8 cellular contexts compared by ENCODE assay signal in genomic region chr1:206612129-206612876, GRCh38. TPM values are rescaled to one million over a fixed set of nuclear protein-coding genes. Genes with fewer than 3 reads are reported as not detected.
DNase-seq lines count a peak whose midpoint lies in the region; ATAC-seq and TF ChIP-seq lines count a peak whose summit lies in the region.

Gene EIF2D (minus strand): TSS chr1:206612465. CDS start chr1:206612342, 123 bp downstream.

- H3K36me3 ChIP-seq in SU-DHL-6 (ENCODE audit: low read length) (no peaks in the 10 kb centered on the region), ovary (no peaks in the 10 kb centered on the region), thymus (ENCODE audit: control insufficient read depth, insufficient read depth) (peaks cover 4% of the 10 kb centered on the region)

- H3K27ac ChIP-seq in SU-DHL-6 (ENCODE audit: low read depth, low read length) (0 out of 2 replicates have a peak within 1 kb of the TSS, but pooled peaks have one; percentile 15), ovary (peak within 1 kb of the TSS; percentile 47 to 61), thymus (ENCODE audit: low read depth) (peak within 1 kb of the TSS; percentile 87)

- peak; percentile 90 for ATAC-seq in HG02678 (IDR thresholded peaks at IDR 0.05; ENCODE audit: unreplicated experiment)

- peak within 1 kb of the TSS; percentile 98 for H3K4me3 ChIP-seq in GM12865 (ENCODE audit: low read depth, low read length)
- H3K4me3 ChIP-seq in SU-DHL-6 (ENCODE audit: insufficient read depth, low read length, poor library complexity, severe bottlenecking), result peak within 1 kb of the TSS; percentile 92
- peak within 1 kb of the TSS; percentile 67 for H3K4me3 ChIP-seq in ovary
- H3K4me3 ChIP-seq in thymus (ENCODE audit: low read length), result peak within 1 kb of the TSS; percentile 86

- H3K4me1 Mint-ChIP-seq in activated naive CD8-positive, alpha-beta T cell treated with anti-CD3 and anti-CD28 coated beads for 36 hours, result peaks cover 38% of the 10 kb centered on the region
- peaks cover 5% of the 10 kb centered on the region for H3K4me1 Mint-ChIP-seq in glutamatergic neuron (ENCODE audit: low read depth, unreplicated experiment)

- peak; percentile 96 for DNase-seq in GM12865 (ENCODE audit: low read depth)
- DNase-seq in NCI-H1417 (lab: John Stamatoyannopoulos, UW), result peak; percentile 92 to 99 (median 96)
- DNase-seq in activated naive CD8-positive, alpha-beta T cell treated with anti-CD3 and anti-CD28 coated beads for 36 hours, result peak; percentile 96
- peak; percentile 97 for DNase-seq in glutamatergic neuron
- peak; percentile 95 to 98 (median 96) for DNase-seq in ovary

- H3K4me1 ChIP-seq in ovary (ENCODE audit: insufficient read depth) (peaks cover 2% of the 10 kb centered on the region), thymus (ENCODE audit: control insufficient read depth, insufficient read depth, low read length) (peaks cover 6% of the 10 kb centered on the region)

- H3K27ac Mint-ChIP-seq in activated naive CD8-positive, alpha-beta T cell treated with anti-CD3 and anti-CD28 coated beads for 36 hours, result peak within 1 kb of the TSS; percentile 92
- peak within 1 kb of the TSS; percentile 96 for H3K27ac Mint-ChIP-seq in glutamatergic neuron (ENCODE audit: unreplicated experiment)

- no peaks in the 10 kb centered on the region for H3K9me3 ChIP-seq in SU-DHL-6 (ENCODE audit: insufficient read depth, low read length)
- H3K9me3 ChIP-seq in ovary, result no peaks in the 10 kb centered on the region
- no peaks in the 10 kb centered on the region for H3K9me3 ChIP-seq in thymus (ENCODE audit: control insufficient read depth)

- peaks cover 44% of the 10 kb centered on the region for H3K36me3 Mint-ChIP-seq in activated naive CD8-positive, alpha-beta T cell treated with anti-CD3 and anti-CD28 coated beads for 36 hours
- H3K36me3 Mint-ChIP-seq in glutamatergic neuron (ENCODE audit: unreplicated experiment), result no peaks in the 10 kb centered on the region

- peak within 1 kb of the TSS; percentile 96 for H3K4me3 Mint-ChIP-seq in activated naive CD8-positive, alpha-beta T cell treated with anti-CD3 and anti-CD28 coated beads for 36 hours
- H3K4me3 Mint-ChIP-seq in glutamatergic neuron (ENCODE audit: unreplicated experiment), result peak within 1 kb of the TSS; percentile 91

- no peak for TF ChIP-seq EP300 in ovary (IDR thresholded peaks at IDR 0.05)

- H2AFZ ChIP-seq in SU-DHL-6 (ENCODE audit: low read depth, low read length, severe bottlenecking), result peak within 1 kb of the TSS; percentile 99

- intact Hi-C loops in ovary (cut with DNase I), result no loop called here

- WGBS in ovary, 3 donors, result 3 to 4% (median 3%) methylated on average over 41 to 48 of the region's 48 CpGs
- WGBS in thymus, result 7% methylated on average over 48 of the region's 48 CpGs

- peaks cover 9% of the 10 kb centered on the region for H3K79me2 ChIP-seq in SU-DHL-6 (ENCODE audit: insufficient read depth, low read length)

- H3K27me3 ChIP-seq in SU-DHL-6 (ENCODE audit: low read length), result 0 out of 2 replicates have a peak, but pooled peaks cover 3% of the 10 kb centered on the region
- no peaks in the 10 kb centered on the region for H3K27me3 ChIP-seq in ovary
- H3K27me3 ChIP-seq in thymus (ENCODE audit: control insufficient read depth, insufficient read depth), result no peaks in the 10 kb centered on the region

- no peaks in the 10 kb centered on the region for H3K9me3 Mint-ChIP-seq in activated naive CD8-positive, alpha-beta T cell treated with anti-CD3 and anti-CD28 coated beads for 36 hours
- peaks cover 2% of the 10 kb centered on the region for H3K9me3 Mint-ChIP-seq in glutamatergic neuron (ENCODE audit: unreplicated experiment)

- H3K9me2 ChIP-seq in SU-DHL-6 (replicated peaks; ENCODE audit: insufficient read depth, low read length), result no peaks in the 10 kb centered on the region

- TF ChIP-seq POLR2A in ovary (IDR thresholded peaks at IDR 0.05), result peak; percentile 53

- peak within 1 kb of the TSS; percentile 85 for H3K9ac ChIP-seq in SU-DHL-6 (ENCODE audit: low read length)

- H3K27me3 Mint-ChIP-seq in activated naive CD8-positive, alpha-beta T cell treated with anti-CD3 and anti-CD28 coated beads for 36 hours, result no peaks in the 10 kb centered on the region
- no peaks in the 10 kb centered on the region for H3K27me3 Mint-ChIP-seq in glutamatergic neuron (ENCODE audit: unreplicated experiment)

- peaks cover 9% of the 10 kb centered on the region; the same call in 1 of the 2 replicates for H3F3A ChIP-seq in SU-DHL-6 (ENCODE audit: insufficient read depth)

- H4K20me1 ChIP-seq in SU-DHL-6 (ENCODE audit: low read depth, low read length), result no peaks in the 10 kb centered on the region

- TF ChIP-seq CTCF in GM12865 (IDR thresholded peaks at IDR 0.05; ENCODE audit: insufficient read depth, low read depth, low read length, missing control alignments), result peak; percentile 96
- peak; percentile 63 for TF ChIP-seq CTCF in SU-DHL-6 (IDR thresholded peaks at IDR 0.05; ENCODE audit: insufficient read depth, low read length, poor library complexity, severe bottlenecking)
- TF ChIP-seq CTCF in glutamatergic neuron (IDR thresholded peaks at IDR 0.05; ENCODE audit: partially characterized antibody, unreplicated experiment), result peak; percentile 96
- TF ChIP-seq CTCF in ovary (IDR thresholded peaks at IDR 0.05), result peak; percentile 99 to 100 (median 99)

- H3K4me2 ChIP-seq in SU-DHL-6 (ENCODE audit: low read depth, low read length, poor library complexity, severe bottlenecking), result peak within 1 kb of the TSS; percentile 92

RNA-seq across cellular contexts. Expression of gene EIF2D, which starts in this region (rescaled TPM):
- total RNA-seq in activated naive CD8-positive, alpha-beta T cell treated with anti-CD3 and anti-CD28 coated beads for 36 hours, result 100 to 1,000 TPM; 112 to 113 TPM
- total RNA-seq in glutamatergic neuron (ENCODE audit: unreplicated experiment) (19.5 TPM), ovary (10 to 100 TPM; 46.4 to 72.8 (median 53.5) TPM)
- polyA plus RNA-seq in ovary (10 to 100 TPM; 63.4 to 90.0 TPM), thymus (43.2 TPM)

Comparison
In these comparisons a context has a peak if more than half of its experiments do, and no peak if none do; other contexts are left out.
1. Peak in every context shown above with its lines: DNase-seq, ATAC-seq, H3K4me3 ChIP-seq and H3K27ac ChIP-seq.
2. H3K27ac ChIP-seq: peak in every context shown above with its lines; median percentile 87 in thymus; 54 in ovary; 15 in SU-DHL-6.